In the genomic region with DNA sequence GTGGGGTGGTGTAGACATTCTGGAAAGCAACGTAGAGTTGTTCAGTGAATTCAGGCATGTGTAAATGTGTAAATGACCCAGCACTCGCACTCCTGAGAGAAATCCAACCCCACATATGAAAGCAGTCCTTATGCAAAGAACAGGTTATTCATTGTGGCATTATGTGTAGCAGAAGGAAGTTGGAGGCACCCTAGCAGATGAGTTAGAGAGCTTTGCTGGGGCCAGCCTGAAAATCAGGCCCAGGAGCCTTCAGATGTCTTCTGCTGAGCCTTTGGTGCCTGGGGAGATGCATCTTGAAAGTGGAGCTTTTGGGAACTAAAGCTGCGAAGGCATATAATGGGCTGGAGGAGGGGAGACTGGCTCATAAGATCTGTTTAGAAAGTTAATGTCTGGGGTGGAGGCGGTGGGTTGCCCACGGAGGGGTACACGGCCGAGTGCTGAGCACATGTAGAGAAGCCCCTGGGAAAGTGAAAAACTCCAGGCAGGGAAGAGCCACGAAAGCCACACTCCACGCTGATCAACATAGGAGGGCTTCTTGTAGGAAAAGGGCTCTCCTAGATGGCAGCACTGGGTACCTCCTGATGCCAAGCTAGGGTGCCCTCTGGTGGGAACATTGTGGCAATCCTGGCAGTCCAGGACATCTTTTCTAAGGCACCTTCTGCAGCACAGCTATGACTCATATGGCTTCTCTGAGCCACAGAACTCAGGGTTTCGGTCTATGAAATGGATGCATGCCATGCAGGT, we compare ENCODE assay signal across 8 cellular contexts.
A peak's percentile ranks its signal among the peaks of the same experiment; 100 is the strongest.
DNase-seq lines count a peak whose midpoint lies in the region; ATAC-seq lines count a peak whose summit lies in the region.

No MANE protein-coding gene starts in this region.

- DNase-seq in AG08396 (ENCODE audit: low spot score) (peak; percentile 94), NCI-H2227 treated with DMSO at 0.1 percent for 48 hours (lab: John Stamatoyannopoulos, UW) (peak; percentile 18), caudate nucleus (lab: John Stamatoyannopoulos, UW) (peak in 58 of 61 donors; percentile 7 to 91 (median 52)), kidney glomerular epithelial cell (lab: John Stamatoyannopoulos, UW) (peak; percentile 91)
- peak in 3 of 4 experiments; percentile 27 to 56 (median 49) for DNase-seq in activated CD4-positive, CD25-positive, alpha-beta regulatory T cell (lab: John Stamatoyannopoulos, UW)
- DNase-seq in stimulated activated CD4-positive, alpha-beta T cell treated with anti-CD3 and anti-CD28 coated beads, Interleukin-4, amount 100 ng/mL, for 1 hour, result peak; percentile 69

- ATAC-seq in GM18873 (IDR thresholded peaks at IDR 0.05; ENCODE audit: low FRiP score, unreplicated experiment) (peak; percentile 92), HG03175 (IDR thresholded peaks at IDR 0.05; ENCODE audit: unreplicated experiment) (peak; percentile 85)

- no peak overlapping the region for H3K27ac ChIP-seq in caudate nucleus (ENCODE audit: low read depth, low read length)

Comparison
In these comparisons a context has a peak if more than half of its experiments do, and no peak if none do; other contexts are left out.
1. DNase-seq: peak in every context shown above with its lines; median percentile 94 in AG08396; 91 in kidney glomerular epithelial cell; 69 in stimulated activated CD4-positive, alpha-beta T cell treated with anti-CD3 and anti-CD28 coated beads, Interleukin-4, amount 100 ng/mL, for 1 hour; 52 in caudate nucleus; 49 in activated CD4-positive, CD25-positive, alpha-beta regulatory T cell; 18 in NCI-H2227 treated with DMSO at 0.1 percent for 48 hours.